ENCODE assay signal across 18 cellular contexts in the genomic region with DNA sequence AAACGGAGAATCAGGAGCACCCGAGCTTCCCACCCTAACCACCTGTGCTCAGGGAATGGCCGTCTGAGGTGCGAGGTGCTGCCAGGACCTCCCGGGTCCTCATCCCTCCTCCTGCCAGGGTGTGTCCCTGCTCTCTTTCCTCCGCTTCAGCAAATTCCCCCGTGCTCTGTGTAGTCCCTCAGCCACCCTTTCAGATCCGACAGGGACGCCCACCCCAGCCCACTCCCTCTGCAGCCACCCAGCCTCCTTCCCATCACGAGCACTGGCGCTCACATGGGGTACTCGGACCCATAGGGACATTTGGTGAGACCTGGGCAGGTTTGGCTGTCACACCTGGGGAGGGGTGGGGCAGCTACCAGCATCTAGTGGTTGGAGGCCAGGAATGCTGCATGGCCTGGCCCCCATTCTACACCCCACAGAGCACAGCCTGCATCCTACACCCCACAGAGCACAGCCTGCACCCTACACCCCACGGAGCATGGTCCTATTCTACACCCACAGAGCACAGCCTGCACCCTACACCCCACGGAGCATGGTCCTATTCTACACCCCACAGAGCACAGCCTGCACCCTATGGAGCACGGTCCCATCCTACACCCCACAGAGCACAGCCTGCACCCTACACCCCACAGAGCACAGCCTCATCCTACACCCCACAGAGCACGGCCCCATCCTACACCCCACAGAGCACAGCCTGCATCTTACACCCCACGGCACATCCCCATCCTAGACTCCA. TPM values are rescaled to one million over a fixed set of nuclear protein-coding genes. Genes with fewer than 3 reads are reported as not detected.
"Had no signal": no experiment of that assay in that cellular context is flagged by ENCODE, and none has a peak within 500 bp of the region (broad histone marks: within the 10 kb centered on the region; RNA-seq: fewer than 3 reads in every experiment).

No MANE protein-coding gene starts in this region.

- H3K4me3 ChIP-seq: esophagus muscularis mucosa, gastrocnemius medialis, heart right ventricle, left lung, mucosa of descending colon, tibial artery, upper lobe of right lung, vagina had no signal

- H3K9ac ChIP-seq: parathyroid adenoma had no signal

- H3K4me1 ChIP-seq: esophagus muscularis mucosa, gastrocnemius medialis, heart right ventricle, left lung, parathyroid adenoma, tibial artery, upper lobe of right lung, vagina had no signal

- H3K27me3 ChIP-seq: upper lobe of right lung, vagina had no signal

- H3K27ac ChIP-seq: epithelial cell of prostate, esophagus muscularis mucosa, gastrocnemius medialis, heart right ventricle, left lung, parathyroid adenoma, tibial artery, upper lobe of right lung, vagina had no signal

- H2AFZ ChIP-seq: parathyroid adenoma had no signal

- H3K9me3 ChIP-seq: gastrocnemius medialis, upper lobe of right lung, vagina had no signal

- DNase-seq: effector memory CD8-positive, alpha-beta T cell; gastrocnemius medialis; hypothalamus; mesendoderm; small intestine; stimulated activated CD4-positive, alpha-beta T cell treated with anti-CD3 and anti-CD28 coated beads, Interleukin-2, amount 100 ng/mL, for 48 hours; stimulated activated naive CD4-positive, alpha-beta T cell treated with Interleukin-2 at 50 U/mL for 16 hours; tibial artery; upper lobe of right lung had no signal

- ATAC-seq: effector memory CD8-positive, alpha-beta T cell; gastrocnemius medialis; left lung; mucosa of descending colon; naive thymus-derived CD8-positive, alpha-beta T cell; upper lobe of right lung had no signal

- H3K79me2 ChIP-seq: parathyroid adenoma had no signal

- H3K36me3 ChIP-seq: esophagus muscularis mucosa, gastrocnemius medialis, heart right ventricle, left lung, tibial artery, upper lobe of right lung, vagina had no signal

RNA-seq across cellular contexts. Expression of gene GALNT9, which starts 12.7 kb away (rescaled TPM):
- total RNA-seq: fibroblast of villous mesenchyme; gastrocnemius medialis; naive thymus-derived CD8-positive, alpha-beta T cell had no signal
- polyA plus RNA-seq: naive thymus-derived CD8-positive, alpha-beta T cell had no signal
